Comparison of ENCODE assay signal across 21 cellular contexts in genomic region chr18:56659111-56659510, GRCh38. TPM values are rescaled to one million over a fixed set of nuclear protein-coding genes. Genes with fewer than 3 reads are reported as not detected.
DNase-seq lines count a peak whose midpoint lies in the region; ATAC-seq, FAIRE-seq and TF ChIP-seq lines count a peak whose summit lies in the region.
"Had no signal": no experiment of that assay in that cellular context is flagged by ENCODE, and none has a peak within 500 bp of the region (broad histone marks: within the 10 kb centered on the region; RNA-seq: fewer than 3 reads in every experiment).

No MANE protein-coding gene starts in this region.

- H3K9ac ChIP-seq in HepG2 (ENCODE audit: insufficient read depth, low read depth, low read length), result no peak overlapping the region
- H3K9ac ChIP-seq: BLaER1 treated with 17β-estradiol and CSF1 and Interleukin-3, amounts not matched to agents 10 nM and 100 nM had no signal

- TF ChIP-seq RAD21 in HepG2 (CRISPR knock-in tag; IDR thresholded peaks at IDR 0.05), result no peak

- no TSS peak for BruUV-seq in HepG2 (replicated peaks; lab: Mats Ljungman, UMichigan)

- no peak for FAIRE-seq in HepG2 (lab: Jason Lieb, UNC)
- FAIRE-seq: G401.6, GM12891, GM19239 had no signal

- intact Hi-C loops in HepG2 (cut with micrococcal nuclease; ENCODE audit: unreplicated experiment) (no loop called here), right lobe of liver (cut with DNase I) (no loop called here)

- H3K4me1 Mint-ChIP-seq in activated T-helper 17 cell treated with anti-CD3 and anti-CD28 coated beads, Interleukin-2, amount 50 U/mL, for 72 hours, result peaks cover 35% of the 10 kb centered on the region
- peaks cover 40% of the 10 kb centered on the region for H3K4me1 Mint-ChIP-seq in central memory CD8-positive, alpha-beta T cell

- POLR2A ChIA-PET in HepG2 (lab: Yijun Ruan, JAX), result no interaction called here

- no peak for TF ChIP-seq CTCF in HepG2 (CRISPR knock-in tag; IDR thresholded peaks at IDR 0.05)
- TF ChIP-seq CTCF in right lobe of liver (IDR thresholded peaks at IDR 0.05), result no peak

- WGBS in HepG2 (ENCODE audit: low lambda C conversion rate), result 90% methylated on average over 4 of the region's 4 CpGs
- WGBS in right lobe of liver (ENCODE audit: insufficient coverage, low coverage, low lambda C conversion rate, missing lambda C conversion rate), result 81% methylated on average over 4 of the region's 4 CpGs

- ATAC-seq in HepG2 (no peak), right lobe of liver (no peak), HG03159 (IDR thresholded peaks at IDR 0.05; ENCODE audit: unreplicated experiment) (no peak)
- no peak for ATAC-seq in activated T-helper 17 cell treated with anti-CD3 and anti-CD28 coated beads, Interleukin-2, amount 50 U/mL, for 72 hours (replicated peaks)
- ATAC-seq in central memory CD8-positive, alpha-beta T cell (replicated peaks; ENCODE audit: extremely low read depth, poor library complexity, severe bottlenecking), result no peak
- ATAC-seq in stimulated activated naive CD8-positive, alpha-beta T cell treated with anti-CD3 and anti-CD28 coated beads, Interleukin-15, Interleukin-2, amounts not matched to agents 100 U/mL and 50 U/mL, for 24 hours, result no peak
- ATAC-seq: CD8-positive, alpha-beta T cell had no signal

- H3K27me3 Mint-ChIP-seq in activated T-helper 17 cell treated with anti-CD3 and anti-CD28 coated beads, Interleukin-2, amount 50 U/mL, for 72 hours, result no peaks in the 10 kb centered on the region
- H3K27me3 Mint-ChIP-seq in central memory CD8-positive, alpha-beta T cell, result no peaks in the 10 kb centered on the region
- H3K27me3 Mint-ChIP-seq: B cell; CD4-positive, alpha-beta T cell had no signal

- TF ChIP-seq EP300 in HepG2 (IDR thresholded peaks at IDR 0.05; ENCODE audit: low read depth in 2 of 2, low read length in 2 of 2), result no peak
- no peak for TF ChIP-seq EP300 in HepG2 (CRISPR knock-in tag; IDR thresholded peaks at IDR 0.05; ENCODE audit: borderline replicate concordance)

- no peak overlapping the region for H2AFZ ChIP-seq in HepG2 (ENCODE audit: low read length)

- H3K27me3 ChIP-seq in HepG2 (ENCODE audit: control insufficient read depth in 1 of 2, insufficient read depth in 2 of 2, low read length in 2 of 2), result no peaks in the 10 kb centered on the region
- H3K27me3 ChIP-seq in right lobe of liver, result no peaks in the 10 kb centered on the region
- H3K27me3 ChIP-seq: BLaER1 treated with 17β-estradiol and CSF1 and Interleukin-3, amounts not matched to agents 10 nM and 100 nM had no signal

- peaks cover 4% of the 10 kb centered on the region for H3K36me3 Mint-ChIP-seq in activated T-helper 17 cell treated with anti-CD3 and anti-CD28 coated beads, Interleukin-2, amount 50 U/mL, for 72 hours (ENCODE audit: low read depth)
- peaks cover 1% of the 10 kb centered on the region for H3K36me3 Mint-ChIP-seq in central memory CD8-positive, alpha-beta T cell (ENCODE audit: insufficient read depth)

- no peaks in the 10 kb centered on the region for H4K20me1 ChIP-seq in HepG2 (ENCODE audit: insufficient read depth, low read length)

- peaks cover 3% of the 10 kb centered on the region for H3K79me2 ChIP-seq in HepG2 (ENCODE audit: insufficient read depth, low read length)

- H3K4me3 ChIP-seq in HepG2 (replicated peaks in 1 of 3; ENCODE audit: insufficient read depth in 1 of 3, low read depth in 2 of 3, low read length in 3 of 3), result no peak overlapping the region
- no peak overlapping the region for H3K4me3 ChIP-seq in right lobe of liver
- H3K4me3 ChIP-seq: BLaER1 treated with 17β-estradiol and CSF1 and Interleukin-3, amounts not matched to agents 10 nM and 100 nM had no signal

- H3K9me3 ChIP-seq in HepG2 (ENCODE audit: low read length), result no peaks in the 10 kb centered on the region
- no peaks in the 10 kb centered on the region for H3K9me3 ChIP-seq in right lobe of liver
- H3K9me3 ChIP-seq: Caco-2 had no signal

- H3K4me1 ChIP-seq in HepG2 (ENCODE audit: insufficient read depth, low read length) (0 out of 2 replicates have a peak, but pooled peaks cover 11% of the 10 kb centered on the region), right lobe of liver (no peaks in the 10 kb centered on the region)
- H3K4me1 ChIP-seq: Caco-2 had no signal

- TF ChIP-seq POLR2A in HepG2 (IDR thresholded peaks at IDR 0.05; ENCODE audit: insufficient read depth in 1 of 2, low read depth in 2 of 2, low read length in 2 of 2) (no peak), right lobe of liver (IDR thresholded peaks at IDR 0.05) (no peak)

- H3K9me3 Mint-ChIP-seq in activated T-helper 17 cell treated with anti-CD3 and anti-CD28 coated beads, Interleukin-2, amount 50 U/mL, for 72 hours, result no peaks in the 10 kb centered on the region
- H3K9me3 Mint-ChIP-seq in central memory CD8-positive, alpha-beta T cell, result no peaks in the 10 kb centered on the region
- H3K9me3 Mint-ChIP-seq: CD4-positive, alpha-beta T cell; CD8-positive, alpha-beta T cell had no signal

- CTCF ChIA-PET in HepG2 (lab: Yijun Ruan, JAX; ENCODE audit: low intra/inter-chr PET ratio, low total read pairs), result no interaction called here

- peak overlapping the region; percentile 13 for H3K27ac Mint-ChIP-seq in activated T-helper 17 cell treated with anti-CD3 and anti-CD28 coated beads, Interleukin-2, amount 50 U/mL, for 72 hours
- peak overlapping the region; percentile 1 for H3K27ac Mint-ChIP-seq in central memory CD8-positive, alpha-beta T cell (ENCODE audit: low read depth)
- H3K27ac Mint-ChIP-seq: B cell; CD4-positive, alpha-beta T cell; CD8-positive, alpha-beta T cell had no signal

- no peak overlapping the region for H3K4me2 ChIP-seq in HepG2 (ENCODE audit: low read depth, low read length)
- H3K4me2 ChIP-seq: BLaER1 treated with 17β-estradiol and CSF1 and Interleukin-3, amounts not matched to agents 10 nM and 100 nM had no signal

- in situ Hi-C loops in HepG2 (cut with HindIII; ENCODE audit: extremely low pct_ligation_motif_present, low pct_unique_long_range_greater_than_20kb), result no loop called here

- H3K27ac ChIP-seq in HepG2 (ENCODE audit: extremely low read length, insufficient read depth, low read length) (no peak overlapping the region), right lobe of liver (no peak overlapping the region)
- H3K27ac ChIP-seq: 22Rv1; BLaER1 treated with 17β-estradiol and CSF1 and Interleukin-3, amounts not matched to agents 10 nM and 100 nM; C4-2B had no signal

- DNase-seq in HepG2 (ENCODE audit: low spot score), result no peak
- no peak for DNase-seq in right lobe of liver
- no peak for DNase-seq in central memory CD8-positive, alpha-beta T cell (ENCODE audit: low spot score in 2 of 2)
- no peak for DNase-seq in stimulated activated naive CD8-positive, alpha-beta T cell treated with anti-CD3 and anti-CD28 coated beads, Interleukin-15, Interleukin-2, amounts not matched to agents 100 U/mL and 50 U/mL, for 24 hours
- DNase-seq in Ammon's horn (ENCODE audit: low spot score), result no peak
- DNase-seq: ACHN; Caco-2; Calu3; CD4-positive, alpha-beta T cell; CD8-positive, alpha-beta T cell; DMS79 treated with DMSO at 0.1 percent for 48 hours; GF-D8 had no signal

- H3K36me3 ChIP-seq in HepG2 (replicated peaks in 1 of 2; ENCODE audit: control insufficient read depth in 1 of 2, insufficient read depth in 2 of 2, low read length in 2 of 2) (no peaks in the 10 kb centered on the region), right lobe of liver (no peaks in the 10 kb centered on the region)

- no peak overlapping the region for H3K4me3 Mint-ChIP-seq in activated T-helper 17 cell treated with anti-CD3 and anti-CD28 coated beads, Interleukin-2, amount 50 U/mL, for 72 hours
- H3K4me3 Mint-ChIP-seq in central memory CD8-positive, alpha-beta T cell, result no peak overlapping the region
- H3K4me3 Mint-ChIP-seq: B cell; CD4-positive, alpha-beta T cell; CD8-positive, alpha-beta T cell had no signal

RNA-seq across cellular contexts. Expression of gene WDR7, which starts 8.0 kb away (rescaled TPM):
- 7.8 and 11.1 TPM in 2 replicates for total RNA-seq in HepG2 (2016; rRNA removed; fragmentation: Illumina TruSeq; extraction: Trizol)
- total RNA-seq in HepG2 (2016; cell fraction: cytosol; rRNA removed; fragmentation: Illumina TruSeq; extraction: Trizol; ENCODE audit: low read depth), result 15.8 and 20.0 TPM in 2 replicates
- total RNA-seq in HepG2 (2016; cell fraction: insoluble cytoplasmic fraction; rRNA removed; fragmentation: Illumina TruSeq; extraction: Trizol), result 6.7 and 10.9 TPM in 2 replicates
- total RNA-seq in HepG2 (2016; cell fraction: membrane; rRNA removed; fragmentation: Illumina TruSeq; extraction: Trizol), result 9.2 and 9.6 TPM in 2 replicates
- 20.3 and 27.1 TPM in 2 replicates for total RNA-seq in HepG2 (2016; cell fraction: nucleus; rRNA removed; fragmentation: Illumina TruSeq; extraction: Trizol)
- 2.0 and 2.2 TPM in 2 replicates for polyA plus RNA-seq in HepG2 (2011; rRNA removed)
- polyA plus RNA-seq in HepG2 (2011; cell fraction: cytosol; rRNA removed), result 1.4 and 1.6 TPM in 2 replicates
- polyA plus RNA-seq in HepG2 (2011; cell fraction: nucleus; rRNA removed), result 3.5 and 4.8 TPM in 2 replicates
- 2.1 and 2.2 TPM in 2 replicates for polyA plus RNA-seq in HepG2 (2012)
- 0.10 and 0.37 TPM in 2 replicates for polyA plus RNA-seq in HepG2 (2016; cell fraction: cytosol; fragmentation: Illumina TruSeq; extraction: Trizol; ENCODE audit: low read depth)
- polyA plus RNA-seq in HepG2 (2016; cell fraction: insoluble cytoplasmic fraction; fragmentation: Illumina TruSeq; extraction: Trizol; ENCODE audit: low read depth), result 4.1 and 5.9 TPM in 2 replicates
- polyA plus RNA-seq in HepG2 (2016; cell fraction: membrane; fragmentation: Illumina TruSeq; extraction: Trizol; ENCODE audit: low read depth), result 0.71 and 1.1 TPM in 2 replicates
- 3.4 and 3.5 TPM in 2 replicates for polyA plus RNA-seq in HepG2 (2016; cell fraction: nucleus; fragmentation: Illumina TruSeq; extraction: Trizol; ENCODE audit: insufficient read depth, low read depth)
- polyA minus RNA-seq in HepG2 (2011; rRNA and poly(A)+ RNA removed; ENCODE audit: low replicate concordance), result 15.1 and 47.2 TPM in 2 replicates
- 4.1 and 6.5 TPM in 2 replicates for polyA minus RNA-seq in HepG2 (2011; cell fraction: cytosol; rRNA and poly(A)+ RNA removed)
- polyA minus RNA-seq in HepG2 (2011; cell fraction: nucleus; rRNA and poly(A)+ RNA removed), result 33.5 and 48.4 TPM in 2 replicates
- total RNA-seq in right lobe of liver, result 10 to 100 TPM; 10.4 to 18.8 (median 15.3) TPM
- total RNA-seq in activated T-helper 17 cell treated with anti-CD3 and anti-CD28 coated beads, Interleukin-2, amount 50 U/mL, for 72 hours, result 10 to 100 TPM; 24.9 to 27.4 TPM

RNA-seq across cellular contexts. Expression of gene TXNL1, which starts 20.7 kb away (rescaled TPM):
- total RNA-seq in HepG2 (2016; rRNA removed; fragmentation: Illumina TruSeq; extraction: Trizol), result 73.1 and 110 TPM in 2 replicates
- 19.2 and 19.9 TPM in 2 replicates for total RNA-seq in HepG2 (2016; cell fraction: cytosol; rRNA removed; fragmentation: Illumina TruSeq; extraction: Trizol; ENCODE audit: low read depth)
- total RNA-seq in HepG2 (2016; cell fraction: insoluble cytoplasmic fraction; rRNA removed; fragmentation: Illumina TruSeq; extraction: Trizol), result 70.5 and 109 TPM in 2 replicates
- total RNA-seq in HepG2 (2016; cell fraction: membrane; rRNA removed; fragmentation: Illumina TruSeq; extraction: Trizol), result 38.2 and 40.3 TPM in 2 replicates
- total RNA-seq in HepG2 (2016; cell fraction: nucleus; rRNA removed; fragmentation: Illumina TruSeq; extraction: Trizol), result 36.7 and 36.8 TPM in 2 replicates
- 27.3 and 41.9 TPM in 2 replicates for polyA plus RNA-seq in HepG2 (2011; rRNA removed)
- polyA plus RNA-seq in HepG2 (2011; cell fraction: cytosol; rRNA removed), result 18.6 and 21.9 TPM in 2 replicates
- polyA plus RNA-seq in HepG2 (2011; cell fraction: nucleus; rRNA removed), result 9.7 and 10.7 TPM in 2 replicates
- 50.5 and 69.8 TPM in 2 replicates for polyA plus RNA-seq in HepG2 (2012)
- 31.1 and 32.8 TPM in 2 replicates for polyA plus RNA-seq in HepG2 (2016; cell fraction: cytosol; fragmentation: Illumina TruSeq; extraction: Trizol; ENCODE audit: low read depth)
- polyA plus RNA-seq in HepG2 (2016; cell fraction: insoluble cytoplasmic fraction; fragmentation: Illumina TruSeq; extraction: Trizol; ENCODE audit: low read depth), result 129 and 132 TPM in 2 replicates
- 42.4 and 43.6 TPM in 2 replicates for polyA plus RNA-seq in HepG2 (2016; cell fraction: membrane; fragmentation: Illumina TruSeq; extraction: Trizol; ENCODE audit: low read depth)
- 50.9 and 51.7 TPM in 2 replicates for polyA plus RNA-seq in HepG2 (2016; cell fraction: nucleus; fragmentation: Illumina TruSeq; extraction: Trizol; ENCODE audit: insufficient read depth, low read depth)
- polyA minus RNA-seq in HepG2 (2011; rRNA and poly(A)+ RNA removed; ENCODE audit: low replicate concordance), result 14.3 and 19.0 TPM in 2 replicates
- 14.0 and 17.1 TPM in 2 replicates for polyA minus RNA-seq in HepG2 (2011; cell fraction: cytosol; rRNA and poly(A)+ RNA removed)
- polyA minus RNA-seq in HepG2 (2011; cell fraction: nucleus; rRNA and poly(A)+ RNA removed), result 35.3 and 38.3 TPM in 2 replicates
- 10 to 100 TPM; 30.1 to 58.0 (median 42.8) TPM for total RNA-seq in right lobe of liver
- 10 to 100 TPM; 66.4 to 70.7 TPM for total RNA-seq in activated T-helper 17 cell treated with anti-CD3 and anti-CD28 coated beads, Interleukin-2, amount 50 U/mL, for 72 hours
